Comparison of ENCODE assay signal across 9 cellular contexts in the genomic region with DNA sequence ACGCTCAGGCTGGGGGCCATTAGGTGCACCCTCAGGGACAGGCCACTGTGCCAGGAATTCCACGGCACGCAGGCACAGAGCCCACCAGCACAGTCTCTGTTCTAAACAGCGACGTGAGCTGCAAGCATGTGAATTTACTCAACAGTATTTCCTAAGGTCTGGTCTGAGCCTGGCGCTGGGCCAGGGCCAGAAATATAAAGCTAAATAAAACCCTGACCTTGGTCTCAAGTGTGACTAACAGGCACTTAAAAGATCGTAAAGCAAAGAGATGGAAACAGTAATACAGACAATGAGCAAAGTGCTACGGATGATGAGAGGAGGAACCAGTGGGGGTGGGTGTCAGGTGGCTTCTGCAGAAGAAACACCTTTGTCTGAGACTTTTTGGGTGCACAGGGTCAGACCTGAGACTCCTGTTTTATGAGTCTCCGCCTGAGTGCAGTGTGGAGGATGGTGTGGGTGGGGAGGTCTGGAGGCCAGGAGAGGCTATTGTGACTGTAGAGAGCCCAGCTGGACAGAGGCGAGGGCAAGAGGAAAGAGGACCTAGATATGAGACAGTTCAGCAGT. TPM values are rescaled to one million over a fixed set of nuclear protein-coding genes. Genes with fewer than 3 reads are reported as not detected.
DNase-seq lines count a peak whose midpoint lies in the region; ATAC-seq and TF ChIP-seq lines count a peak whose summit lies in the region.
"Had no signal": no experiment of that assay in that cellular context is flagged by ENCODE, and none has a peak within 500 bp of the region (broad histone marks: within the 10 kb centered on the region; RNA-seq: fewer than 3 reads in every experiment).

No MANE protein-coding gene starts in this region.

- peaks cover 1% of the 10 kb centered on the region for H3K27me3 Mint-ChIP-seq in activated T-helper 1 cell treated with anti-CD3 and anti-CD28 coated beads, Interleukin-12 subunit alpha, Interleukin-12 subunit beta, Interleukin-2, Interleukin-4 antibody, amounts not matched to agents 30 ng/mL and 10 ng/mL and 1 ng/mL, durations not matched to agents 14 hours and 24 hours and 36 hours (ENCODE audit: insufficient read depth)
- H3K27me3 Mint-ChIP-seq: T-helper 17 cell had no signal

- intact Hi-C loops in activated T-helper 1 cell treated with anti-CD3 and anti-CD28 coated beads, Interleukin-12 subunit alpha, Interleukin-12 subunit beta, Interleukin-2, Interleukin-4 antibody, amounts not matched to agents 30 ng/mL and 10 ng/mL and 1 ng/mL, durations not matched to agents 14 hours and 24 hours and 36 hours (cut with micrococcal nuclease) = no loop called here

- peaks cover 13% of the 10 kb centered on the region for H3K4me1 Mint-ChIP-seq in activated T-helper 1 cell treated with anti-CD3 and anti-CD28 coated beads, Interleukin-12 subunit alpha, Interleukin-12 subunit beta, Interleukin-2, Interleukin-4 antibody, amounts not matched to agents 30 ng/mL and 10 ng/mL and 1 ng/mL, durations not matched to agents 14 hours and 24 hours and 36 hours (ENCODE audit: low read depth)

- H3K4me3 ChIP-seq in AG04449 (ENCODE audit: low read depth, low read length) (no peak overlapping the region), kidney epithelial cell (ENCODE audit: low read depth, low read length) (no peak overlapping the region), BE2C (ENCODE audit: low read depth, low read length) (no peak overlapping the region)

- H3K4me1 ChIP-seq in BE2C = no peaks in the 10 kb centered on the region; the same call in 1 of the 2 replicates

- peaks cover 57% of the 10 kb centered on the region for H3K36me3 Mint-ChIP-seq in activated T-helper 1 cell treated with anti-CD3 and anti-CD28 coated beads, Interleukin-12 subunit alpha, Interleukin-12 subunit beta, Interleukin-2, Interleukin-4 antibody, amounts not matched to agents 30 ng/mL and 10 ng/mL and 1 ng/mL, durations not matched to agents 14 hours and 24 hours and 36 hours (ENCODE audit: low read depth)

- H3K36me3 ChIP-seq in kidney epithelial cell (ENCODE audit: control insufficient read depth, insufficient read depth, low read length) (no peaks in the 10 kb centered on the region), BE2C (no peaks in the 10 kb centered on the region)

- no peak for ATAC-seq in GM21723 (IDR thresholded peaks at IDR 0.05; ENCODE audit: unreplicated experiment)
- ATAC-seq in HG02642 (IDR thresholded peaks at IDR 0.05; ENCODE audit: poor library complexity, unreplicated experiment) = no peak
- ATAC-seq: T-helper 17 cell had no signal

- POLR2A ChIA-PET in AG04449 (lab: Yijun Ruan, JAX) = no interaction called here

- H3K9me3 Mint-ChIP-seq in activated T-helper 1 cell treated with anti-CD3 and anti-CD28 coated beads, Interleukin-12 subunit alpha, Interleukin-12 subunit beta, Interleukin-2, Interleukin-4 antibody, amounts not matched to agents 30 ng/mL and 10 ng/mL and 1 ng/mL, durations not matched to agents 14 hours and 24 hours and 36 hours = no peaks in the 10 kb centered on the region

- no peak for TF ChIP-seq CTCF in AG04449 (IDR thresholded peaks at IDR 0.05; ENCODE audit: insufficient read depth, low read length, missing control alignments)
- no peak for TF ChIP-seq CTCF in kidney epithelial cell (IDR thresholded peaks at IDR 0.05; ENCODE audit: insufficient read depth, low read length, poor library complexity, severe bottlenecking)
- TF ChIP-seq CTCF in BE2C (IDR thresholded peaks at IDR 0.05; ENCODE audit: low read depth, low read length) = no peak

- H3K9me3 ChIP-seq in BE2C = no peaks in the 10 kb centered on the region

- CTCF ChIA-PET in AG04449 (lab: Yijun Ruan, JAX) = interaction anchor here (0.9 to 12.0 kb wide), 3 partner anchors 20 to 276 kb away, joined by 3 to 116 read pairs (median 9); no protein-coding TSS in a partner anchor

- peak overlapping the region; percentile 25 for H3K27ac Mint-ChIP-seq in activated T-helper 1 cell treated with anti-CD3 and anti-CD28 coated beads, Interleukin-12 subunit alpha, Interleukin-12 subunit beta, Interleukin-2, Interleukin-4 antibody, amounts not matched to agents 30 ng/mL and 10 ng/mL and 1 ng/mL, durations not matched to agents 14 hours and 24 hours and 36 hours
- H3K27ac Mint-ChIP-seq: T-helper 17 cell had no signal

- H3K4me3 Mint-ChIP-seq in activated T-helper 1 cell treated with anti-CD3 and anti-CD28 coated beads, Interleukin-12 subunit alpha, Interleukin-12 subunit beta, Interleukin-2, Interleukin-4 antibody, amounts not matched to agents 30 ng/mL and 10 ng/mL and 1 ng/mL, durations not matched to agents 14 hours and 24 hours and 36 hours = no peak overlapping the region
- H3K4me3 Mint-ChIP-seq: T-helper 17 cell had no signal

- DNase-seq in AG04449 (ENCODE audit: low read depth, low spot score) (peak; percentile 56), M059J (ENCODE audit: low read depth) (peak; percentile 90), kidney epithelial cell (ENCODE audit: low read depth) (peak; percentile 53), amniotic stem cell (lab: John Stamatoyannopoulos, UW) (no peak), BE2C (no peak)
- DNase-seq in activated T-helper 1 cell treated with anti-CD3 and anti-CD28 coated beads, Interleukin-12 subunit alpha, Interleukin-12 subunit beta, Interleukin-2, Interleukin-4 antibody, amounts not matched to agents 30 ng/mL and 10 ng/mL and 1 ng/mL, durations not matched to agents 14 hours and 24 hours and 36 hours (ENCODE audit: low spot score) = no peak
- DNase-seq: T-helper 17 cell had no signal

- H3K27me3 ChIP-seq in kidney epithelial cell (ENCODE audit: control insufficient read depth, insufficient read depth, low read length) = no peaks in the 10 kb centered on the region
- no peaks in the 10 kb centered on the region for H3K27me3 ChIP-seq in BE2C

RNA-seq across cellular contexts. Expression of gene EDN2, which starts 53.4 kb away (rescaled TPM):
- total RNA-seq in M059J (2014; rRNA removed; shearing (Covaris generic)) = not detected in 2 replicates
- not detected in 2 replicates for total RNA-seq in activated T-helper 1 cell treated with anti-CD3 and anti-CD28 coated beads, Interleukin-12 subunit alpha, Interleukin-12 subunit beta, Interleukin-2, Interleukin-4 antibody, amounts not matched to agents 30 ng/mL and 10 ng/mL and 1 ng/mL, durations not matched to agents 14 hours and 24 hours and 36 hours
- total RNA-seq in kidney epithelial cell = 0.96 TPM in 1 of 2 replicates, not detected in the other
- not detected for polyA plus RNA-seq in BE2C (2012; ENCODE audit: insufficient read depth, insufficient read length, low read depth)

Comparison
In these comparisons a context has a peak if more than half of its experiments do, and no peak if none do; other contexts are left out.
1. DNase-seq: peak in AG04449 (single experiment), M059J (single experiment) and kidney epithelial cell (single experiment); none in activated T-helper 1 cell treated with anti-CD3 and anti-CD28 coated beads, Interleukin-12 subunit alpha, Interleukin-12 subunit beta, Interleukin-2, Interleukin-4 antibody, amounts not matched to agents 30 ng/mL and 10 ng/mL and 1 ng/mL, durations not matched to agents 14 hours and 24 hours and 36 hours (single experiment), amniotic stem cell (single experiment) and BE2C (single experiment).